11 cellular contexts compared by ENCODE assay signal in the genomic region with DNA sequence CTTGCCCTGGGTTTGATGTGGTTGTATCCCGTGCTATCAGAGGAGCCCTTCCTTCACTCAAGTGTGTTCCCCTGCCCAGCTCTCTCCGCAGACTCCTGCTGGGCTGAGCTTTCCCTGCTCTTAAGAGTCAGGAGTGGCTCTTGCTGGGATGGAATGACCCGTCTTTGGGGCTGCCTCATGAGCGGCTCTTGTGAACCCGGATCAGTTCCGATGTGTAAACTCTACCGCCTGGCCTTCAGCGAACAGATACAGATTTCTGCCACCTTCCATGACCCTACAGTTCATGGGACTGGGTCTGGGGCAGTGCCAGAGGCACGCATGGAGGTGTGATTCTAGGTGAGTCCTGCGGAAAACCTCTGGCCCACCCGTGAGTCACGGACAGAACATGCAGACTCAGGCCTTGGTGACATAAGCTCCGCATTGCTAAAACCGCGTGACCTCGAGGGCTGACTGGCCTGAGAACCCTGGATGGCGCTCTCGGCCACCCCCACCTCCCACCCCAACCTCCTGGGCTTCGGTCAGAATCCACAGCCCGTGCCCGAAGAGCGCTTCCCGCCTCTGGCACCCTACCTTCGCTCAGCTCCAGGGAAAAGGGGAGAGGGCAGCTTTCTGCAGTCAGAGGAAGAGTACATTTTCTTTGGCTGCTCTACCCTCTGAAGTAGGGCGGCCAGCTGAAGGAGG. TPM values are rescaled to one million over a fixed set of nuclear protein-coding genes. Genes with fewer than 3 reads are reported as not detected.
A peak's percentile ranks its signal among the peaks of the same experiment; 100 is the strongest.
DNase-seq lines count a peak whose midpoint lies in the region; ATAC-seq and TF ChIP-seq lines count a peak whose summit lies in the region.
"Had no signal": no experiment of that assay in that cellular context is flagged by ENCODE, and none has a peak within 500 bp of the region (broad histone marks: within the 10 kb centered on the region; RNA-seq: fewer than 3 reads in every experiment).

No MANE protein-coding gene starts in this region.

- H3K36me3 ChIP-seq in breast epithelium = no peaks in the 10 kb centered on the region
- no peaks in the 10 kb centered on the region for H3K36me3 ChIP-seq in mammary epithelial cell (ENCODE audit: insufficient read depth, low read length)
- peaks cover 0 to 10% (median under 1%) of the 10 kb centered on the region in 3 donors for H3K36me3 ChIP-seq in esophagus squamous epithelium
- peaks cover 1% of the 10 kb centered on the region for H3K36me3 ChIP-seq in urinary bladder (ENCODE audit: insufficient read depth)
- H3K36me3 ChIP-seq: BLaER1 had no signal

- peak overlapping the region; percentile 18 to 98 for H3K27ac Mint-ChIP-seq in natural killer cell
- H3K27ac Mint-ChIP-seq in activated CD4-positive, alpha-beta T cell treated with anti-CD3 and anti-CD28 coated beads, Interleukin-2, amount 10 ng/mL, durations not matched to agents 7 days and 5 days = no peak overlapping the region

- peak overlapping the region; percentile 69 for H3K4me3 Mint-ChIP-seq in natural killer cell
- H3K4me3 Mint-ChIP-seq in activated CD4-positive, alpha-beta T cell treated with anti-CD3 and anti-CD28 coated beads, Interleukin-2, amount 10 ng/mL, durations not matched to agents 7 days and 5 days = no peak overlapping the region

- no peaks in the 10 kb centered on the region for H3K9me3 Mint-ChIP-seq in natural killer cell
- H3K9me3 Mint-ChIP-seq in activated CD4-positive, alpha-beta T cell treated with anti-CD3 and anti-CD28 coated beads, Interleukin-2, amount 10 ng/mL, durations not matched to agents 7 days and 5 days = no peaks in the 10 kb centered on the region

- CTCF ChIA-PET in mammary epithelial cell (lab: Charles Lee; ENCODE audit: low non-redundant PET) = no interaction called here
- CTCF ChIA-PET in activated CD4-positive, alpha-beta T cell treated with anti-CD3 and anti-CD28 coated beads, Interleukin-2, amount 10 ng/mL, durations not matched to agents 7 days and 5 days (lab: Charles Lee) = interaction anchor here (1.0 to 2.4 kb wide), 2 partner anchors 15 to 22 kb away, joined by 3 to 5 read pairs; no protein-coding TSS in a partner anchor

- no peaks in the 10 kb centered on the region for H3K36me3 Mint-ChIP-seq in natural killer cell
- H3K36me3 Mint-ChIP-seq in activated CD4-positive, alpha-beta T cell treated with anti-CD3 and anti-CD28 coated beads, Interleukin-2, amount 10 ng/mL, durations not matched to agents 7 days and 5 days (ENCODE audit: low read depth) = no peaks in the 10 kb centered on the region

- intact Hi-C loops in breast epithelium (cut with DNase I; ENCODE audit: low total_unique reads) (loop anchor here (10.0 kb wide), 1 partner anchor 197 kb away; no protein-coding TSS in a partner anchor), mammary epithelial cell (cut with micrococcal nuclease) (no loop called here), esophagus squamous epithelium (cut with DNase I) (no loop called here), natural killer cell (cut with micrococcal nuclease) (no loop called here)

- POLR2A ChIA-PET in activated CD4-positive, alpha-beta T cell treated with anti-CD3 and anti-CD28 coated beads, Interleukin-2, amount 10 ng/mL, durations not matched to agents 7 days and 5 days (lab: Charles Lee) = no interaction called here

- H3K27ac ChIP-seq in breast epithelium (peak overlapping the region; percentile 48 to 98), mammary epithelial cell (ENCODE audit: insufficient read depth, low read depth, low read length) (no peak overlapping the region), esophagus squamous epithelium (peak overlapping the region in 3 of 4 donors; percentile 95 to 97 (median 96)), urinary bladder (ENCODE audit: low read depth) (peak overlapping the region; percentile 61)
- H3K27ac ChIP-seq: BLaER1 had no signal

- H3K4me1 Mint-ChIP-seq in natural killer cell = peaks cover 20 to 36% of the 10 kb centered on the region in 2 donors
- H3K4me1 Mint-ChIP-seq in activated CD4-positive, alpha-beta T cell treated with anti-CD3 and anti-CD28 coated beads, Interleukin-2, amount 10 ng/mL, durations not matched to agents 7 days and 5 days = peaks cover 13% of the 10 kb centered on the region

- no peaks in the 10 kb centered on the region for H3K79me2 ChIP-seq in mammary epithelial cell (ENCODE audit: insufficient read depth, low read length)

- H3K4me1 ChIP-seq in breast epithelium (peaks cover 0 to 8% of the 10 kb centered on the region in 2 donors), mammary epithelial cell (ENCODE audit: insufficient read depth, low read length) (peaks cover 14% of the 10 kb centered on the region), esophagus squamous epithelium (peaks cover 0 to 60% (median 6%) of the 10 kb centered on the region in 3 donors), urinary bladder (ENCODE audit: insufficient read depth) (no peaks in the 10 kb centered on the region)

- TF ChIP-seq CTCF in breast epithelium (IDR thresholded peaks at IDR 0.05) (no peak), mammary epithelial cell (conservative IDR thresholded peaks at IDR 0.05 in 1 of 2, IDR thresholded peaks at IDR 0.05 in 1 of 2; ENCODE audit: extremely low read depth in 1 of 2, insufficient read depth in 1 of 2, low read depth in 1 of 2, low read length in 2 of 2) (no peak), esophagus squamous epithelium (IDR thresholded peaks at IDR 0.05) (no peak), natural killer cell (IDR thresholded peaks at IDR 0.05) (no peak)

- H3K9me3 ChIP-seq in breast epithelium = no peaks in the 10 kb centered on the region
- H3K9me3 ChIP-seq in mammary epithelial cell (replicated peaks; ENCODE audit: insufficient read depth, low read length) = no peaks in the 10 kb centered on the region
- H3K9me3 ChIP-seq in esophagus squamous epithelium = no peaks in the 10 kb centered on the region

- no peaks in the 10 kb centered on the region for H4K20me1 ChIP-seq in mammary epithelial cell (ENCODE audit: insufficient read depth, low read length)

- BruUV-seq in mammary epithelial cell (replicated peaks; lab: Mats Ljungman, UMichigan) = no TSS peak

- ATAC-seq in natural killer cell (no peak), HG03135 (IDR thresholded peaks at IDR 0.05; ENCODE audit: unreplicated experiment) (no peak)
- ATAC-seq: Panc1 had no signal

- TF ChIP-seq POLR2A in breast epithelium (IDR thresholded peaks at IDR 0.05) (no peak), esophagus squamous epithelium (IDR thresholded peaks at IDR 0.05) (no peak)

- peak in 1 of 2 donors; percentile 56 for DNase-seq in breast epithelium (ENCODE audit: low spot score in 2 of 2)
- no peak for DNase-seq in mammary epithelial cell
- DNase-seq in esophagus squamous epithelium (lab: John Stamatoyannopoulos, UW) = no peak
- DNase-seq in natural killer cell = no peak
- no peak for DNase-seq in NCI-H446 treated with DMSO at 0.1 percent for 48 hours (lab: John Stamatoyannopoulos, UW)
- no peak for DNase-seq in activated CD4-positive, alpha-beta T cell treated with anti-CD3 and anti-CD28 coated beads, Interleukin-2, amount 10 ng/mL, durations not matched to agents 7 days and 5 days
- DNase-seq: stimulated activated CD4-positive, alpha-beta T cell treated with anti-CD3 and anti-CD28 coated beads, Interleukin-1b, Interleukin-23, amount 100 ng/mL, for 48 hours had no signal

- no peak overlapping the region for H3K9ac ChIP-seq in mammary epithelial cell (ENCODE audit: insufficient read depth, low read length)
- H3K9ac ChIP-seq: BLaER1 had no signal

- dilution Hi-C loops in mammary epithelial cell (cut with HindIII; ENCODE audit: low sequenced_read_pairs) = no loop called here

- no peaks in the 10 kb centered on the region for H3K27me3 Mint-ChIP-seq in natural killer cell (ENCODE audit: low read depth in 2 of 2)
- H3K27me3 Mint-ChIP-seq in activated CD4-positive, alpha-beta T cell treated with anti-CD3 and anti-CD28 coated beads, Interleukin-2, amount 10 ng/mL, durations not matched to agents 7 days and 5 days = peaks cover 73% of the 10 kb centered on the region

- no peak overlapping the region for H3K4me2 ChIP-seq in mammary epithelial cell (ENCODE audit: insufficient read depth, low read depth, low read length)
- H3K4me2 ChIP-seq: BLaER1 had no signal

- no peaks in the 10 kb centered on the region for H3K27me3 ChIP-seq in breast epithelium
- peaks cover 42% of the 10 kb centered on the region for H3K27me3 ChIP-seq in mammary epithelial cell (ENCODE audit: insufficient read depth, low read length)
- H3K27me3 ChIP-seq in esophagus squamous epithelium = peaks cover 0 to 69% (median 0%) of the 10 kb centered on the region in 4 donors

- 92% methylated on average over 13 of the region's 25 CpGs for WGBS in mammary epithelial cell (ENCODE audit: low coverage, missing lambda C conversion rate)
- WGBS in esophagus squamous epithelium, 2 donors = 72 to 82% methylated on average over 13 to 23 of the region's 25 CpGs
- 56% methylated on average over 25 of the region's 25 CpGs for WGBS in urinary bladder

- peak overlapping the region; percentile 85 to 100 (median 94) for H3K4me3 ChIP-seq in breast epithelium
- no peak overlapping the region for H3K4me3 ChIP-seq in mammary epithelial cell (replicated peaks in 1 of 3; ENCODE audit: insufficient read depth in 1 of 3, low read depth in 2 of 3, low read length in 3 of 3)
- peak overlapping the region in 3 of 4 donors; percentile 68 to 96 (median 95) for H3K4me3 ChIP-seq in esophagus squamous epithelium
- peak overlapping the region; percentile 99 for H3K4me3 ChIP-seq in urinary bladder (ENCODE audit: low read depth, low read length)
- H3K4me3 ChIP-seq: BLaER1 had no signal

- H2AFZ ChIP-seq in mammary epithelial cell (ENCODE audit: low read depth, low read length) = no peak overlapping the region

- in situ Hi-C loops in mammary epithelial cell (cut with MboI; ENCODE audit: low sequenced_read_pairs in 2 of 2) = no loop called here

RNA-seq across cellular contexts. Expression of gene ZBTB16, which starts 1.3 kb away (rescaled TPM):
- total RNA-seq in breast epithelium (100 to 1,000 TPM; 236 to 358 (median 271) TPM), mammary epithelial cell (10 to 100 TPM in 1 of 2 donors, 1 to 10 TPM in 1; 1.6 to 20.2 TPM), esophagus squamous epithelium (100 to 1,000 TPM in 1 of 4 donors, 10 to 100 TPM in 3; 10.4 to 137 (median 18.8) TPM), natural killer cell (100 to 1,000 TPM; 104 to 224 (median 156) TPM), urinary bladder (10.3 TPM)
- polyA plus RNA-seq in mammary epithelial cell (0.48 TPM), urinary bladder (95.2 TPM)
- polyA minus RNA-seq in mammary epithelial cell = 1.7 TPM
- total RNA-seq in activated CD4-positive, alpha-beta T cell treated with anti-CD3 and anti-CD28 coated beads, Interleukin-2, amount 10 ng/mL, durations not matched to agents 7 days and 5 days = 1 to 10 TPM; 7.4 to 7.6 TPM

Comparison
In these comparisons a context has a peak if more than half of its experiments do, and no peak if none do; other contexts are left out.
1. H3K4me3 ChIP-seq: peak in breast epithelium (3 of 3), esophagus squamous epithelium (3 of 4) and urinary bladder (single experiment); none in mammary epithelial cell (0 of 3).